Comparison of ENCODE assay signal across 8 cellular contexts in genomic region chr2:178522950-178523595, GRCh38. TPM values are rescaled to one million over a fixed set of nuclear protein-coding genes. Genes with fewer than 3 reads are reported as not detected.
DNase-seq lines count a peak whose midpoint lies in the region; ATAC-seq, FAIRE-seq and TF ChIP-seq lines count a peak whose summit lies in the region.

No MANE protein-coding gene starts in this region.

- FAIRE-seq in small intestine (lab: Jason Lieb, UNC) = no peak

- in situ Hi-C loops in mammary epithelial cell (cut with MboI; ENCODE audit: low sequenced_read_pairs in 2 of 2) = no loop called here

- peak; percentile 89 for DNase-seq in NCI-H1436 (lab: John Stamatoyannopoulos, UW)
- DNase-seq in WERI-Rb-1 = no peak
- peak; percentile 59 for DNase-seq in mammary epithelial cell
- peak; percentile 98 for DNase-seq in iPS-NIHi7 (ENCODE audit: extremely low spot score)
- peak; percentile 81 for DNase-seq in small intestine
- DNase-seq in NCI-H226 = no peak

- 28% methylated on average over 21 of the region's 25 CpGs for WGBS in mammary epithelial cell (ENCODE audit: low coverage, missing lambda C conversion rate)
- WGBS in small intestine, 3 donors = 12 to 19% (median 16%) methylated on average over 24 to 25 of the region's 25 CpGs

- BruUV-seq in mammary epithelial cell (replicated peaks; lab: Mats Ljungman, UMichigan) = TSS peak; percentile 51

- H3K9ac ChIP-seq in mammary epithelial cell (ENCODE audit: insufficient read depth, low read length) = peak overlapping the region; percentile 71

- intact Hi-C loops in mammary epithelial cell (cut with micrococcal nuclease) = loop anchor here (1.0 to 2.0 kb wide), 3 partner anchors 44 to 410 kb away; partner anchors contain the start of gene RBM45

- H3K36me3 ChIP-seq in WERI-Rb-1 (no peaks in the 10 kb centered on the region; the same call in none of the 2 replicates), mammary epithelial cell (ENCODE audit: insufficient read depth, low read length) (no peaks in the 10 kb centered on the region), small intestine (ENCODE audit: control insufficient read depth in 2 of 2, insufficient read depth in 2 of 2, low read length in 2 of 2) (peaks cover 0 to 4% of the 10 kb centered on the region in 2 donors)

- H2AFZ ChIP-seq in mammary epithelial cell (ENCODE audit: low read depth, low read length) = peak overlapping the region; percentile 84

- H3K27ac ChIP-seq in WERI-Rb-1 = no peak overlapping the region
- peak overlapping the region; percentile 44 for H3K27ac ChIP-seq in mammary epithelial cell (ENCODE audit: insufficient read depth, low read depth, low read length)
- peak overlapping the region; percentile 60 to 87 for H3K27ac ChIP-seq in small intestine (ENCODE audit: low read depth in 1 of 2, low read length in 1 of 2)

- H3K4me1 ChIP-seq in mammary epithelial cell (ENCODE audit: insufficient read depth, low read length) = peaks cover 2% of the 10 kb centered on the region
- no peaks in the 10 kb centered on the region for H3K4me1 ChIP-seq in small intestine (ENCODE audit: control insufficient read depth in 2 of 2, insufficient read depth in 1 of 2, low read depth in 1 of 2, low read length in 1 of 2)

- H3K27me3 ChIP-seq in WERI-Rb-1 (ENCODE audit: insufficient read depth, low read depth, severe bottlenecking) (no peaks in the 10 kb centered on the region), mammary epithelial cell (ENCODE audit: insufficient read depth, low read length) (no peaks in the 10 kb centered on the region), small intestine (ENCODE audit: control insufficient read depth in 2 of 2, insufficient read depth in 2 of 2, low read length in 2 of 2) (no peaks in the 10 kb centered on the region)

- peak overlapping the region; percentile 68 for H3K4me2 ChIP-seq in mammary epithelial cell (ENCODE audit: insufficient read depth, low read depth, low read length)

- ATAC-seq in HG02623 (IDR thresholded peaks at IDR 0.05; ENCODE audit: unreplicated experiment) = peak; percentile 94

- H4K20me1 ChIP-seq in mammary epithelial cell (ENCODE audit: insufficient read depth, low read length) = no peaks in the 10 kb centered on the region

- H3K9me3 ChIP-seq in WERI-Rb-1 (ENCODE audit: severe bottlenecking) = no peaks in the 10 kb centered on the region
- no peaks in the 10 kb centered on the region for H3K9me3 ChIP-seq in mammary epithelial cell (replicated peaks; ENCODE audit: insufficient read depth, low read length)
- no peaks in the 10 kb centered on the region for H3K9me3 ChIP-seq in small intestine (ENCODE audit: control insufficient read depth, low read depth)

- CTCF ChIA-PET in mammary epithelial cell (lab: Charles Lee; ENCODE audit: low non-redundant PET) = interaction anchor here (0.7 to 0.9 kb wide), 2 partner anchors 108 to 413 kb away, joined by 3 to 4 read pairs; no protein-coding TSS in a partner anchor

- no peak overlapping the region for H3K4me3 ChIP-seq in WERI-Rb-1 (ENCODE audit: low read depth, low read length)
- peak overlapping the region; percentile 35 to 65 (median 61) for H3K4me3 ChIP-seq in mammary epithelial cell (replicated peaks in 1 of 3; ENCODE audit: insufficient read depth in 1 of 3, low read depth in 2 of 3, low read length in 3 of 3)
- peak overlapping the region; percentile 66 to 74 for H3K4me3 ChIP-seq in small intestine (ENCODE audit: low read depth in 1 of 2, low read length in 2 of 2)

- dilution Hi-C loops in mammary epithelial cell (cut with HindIII; ENCODE audit: low sequenced_read_pairs) = loop anchor here (5.0 kb wide), 1 partner anchor 56 kb away; no protein-coding TSS in a partner anchor

- peaks cover 31% of the 10 kb centered on the region for H3K79me2 ChIP-seq in mammary epithelial cell (ENCODE audit: insufficient read depth, low read length)

- TF ChIP-seq CTCF in GM12873 (IDR thresholded peaks at IDR 0.05; ENCODE audit: insufficient read depth, low read depth, low read length, missing control alignments) (peak; percentile 97), WERI-Rb-1 (IDR thresholded peaks at IDR 0.05; ENCODE audit: low read depth, low read length) (peak; percentile 65), mammary epithelial cell (conservative IDR thresholded peaks at IDR 0.05 in 1 of 2, IDR thresholded peaks at IDR 0.05 in 1 of 2; ENCODE audit: extremely low read depth in 1 of 2, insufficient read depth in 1 of 2, low read depth in 1 of 2, low read length in 2 of 2) (peak; percentile 75 to 76)

RNA-seq across cellular contexts. Expression of gene PLEKHA3, which starts 42.8 kb away (rescaled TPM):
- 10 to 100 TPM in 1 of 2 donors, 1 to 10 TPM in 1; 6.0 to 29.7 TPM for total RNA-seq in mammary epithelial cell
- 7.9 TPM for polyA plus RNA-seq in mammary epithelial cell
- polyA minus RNA-seq in mammary epithelial cell = 24.0 TPM
- polyA plus RNA-seq in small intestine = 1 to 10 TPM; 2.9 to 4.1 (median 3.3) TPM

RNA-seq across cellular contexts. Expression of gene FKBP7, which starts 44.7 kb away (rescaled TPM):
- 1 to 10 TPM; 1.6 to 2.3 TPM for total RNA-seq in mammary epithelial cell
- polyA plus RNA-seq in mammary epithelial cell (2.7 TPM), small intestine (1 to 10 TPM in 2 of 3 donors, not detected in 1; 3.0 to 7.8 TPM)
- polyA minus RNA-seq in mammary epithelial cell = not detected

Comparison
In these comparisons a context has a peak if more than half of its experiments do, and no peak if none do; other contexts are left out.
1. DNase-seq: peak in NCI-H1436 (single experiment), mammary epithelial cell (single experiment), iPS-NIHi7 (single experiment) and small intestine (single experiment); none in WERI-Rb-1 (single experiment) and NCI-H226 (single experiment).
2. Peak in every context shown above with its lines, with median percentiles within 50 percentile points of each other: CTCF ChIP-seq.